38 cellular contexts compared by ENCODE assay signal in genomic region chr13:98204546-98204945, GRCh38. TPM values are rescaled to one million over a fixed set of nuclear protein-coding genes. Genes with fewer than 3 reads are reported as not detected.
"Had no signal": no experiment of that assay in that cellular context is flagged by ENCODE, and none has a peak within 500 bp of the region (broad histone marks: within the 10 kb centered on the region; RNA-seq: fewer than 3 reads in every experiment).

No MANE protein-coding gene starts in this region.

- H3K27ac ChIP-seq: left lung, lower lobe of right lung, ovary, right atrium auricular region, tibial nerve, upper lobe of left lung, vagina had no signal

- H3K4me3 ChIP-seq: left lung, lower lobe of right lung, mucosa of descending colon, ovary, right atrium auricular region, right lobe of liver, smooth muscle cell, tibial nerve, upper lobe of left lung, vagina had no signal

- H3K27ac Mint-ChIP-seq: immature natural killer cell; naive thymus-derived CD8-positive, alpha-beta T cell; nephron; progenitor cell of endocrine pancreas; stimulated activated memory B cell treated with anti-CD40 and anti-IgM and Interleukin-4, amounts not matched to agents 10 μg/mL and 1 μg/mL and 100 μg/mL, for 72 hours; stimulated activated naive CD8-positive, alpha-beta T cell treated with anti-CD3 and anti-CD28 coated beads, Interleukin-15, amount 100 ng/mL, for 72 hours had no signal

- H3K36me3 ChIP-seq: left lung, lower lobe of right lung, ovary, right atrium auricular region, right lobe of liver, tibial nerve, upper lobe of left lung, vagina had no signal

- DNase-seq: hypothalamus; immature natural killer cell; kidney; left colon; left lung; lower lobe of right lung; mammary epithelial cell; mesendoderm; midbrain; mucosa of descending colon; naive thymus-derived CD8-positive, alpha-beta T cell; nucleus accumbens; ovary; stimulated activated CD4-positive, alpha-beta T cell treated with anti-CD3 and anti-CD28 coated beads, Interleukin-1b, Interleukin-23, amount 100 ng/mL, for 48 hours; stimulated activated CD4-positive, alpha-beta T cell treated with anti-CD3 and anti-CD28 coated beads, Interleukin-2, amount 100 ng/mL, for 48 hours; stimulated activated CD4-positive, alpha-beta T cell treated with anti-CD3 and anti-CD28 coated beads, Interleukin-4, amount 100 ng/mL, for 4 hours; stimulated activated CD8-positive, alpha-beta memory T cell treated with anti-CD3 and anti-CD28 coated beads, Interleukin-4, amount 100 ng/mL, for 48 hours; stimulated activated naive CD4-positive, alpha-beta T cell treated with Interleukin-2 at 50 U/mL for 16 hours; stimulated activated naive CD8-positive, alpha-beta T cell treated with anti-CD3 and anti-CD28 coated beads, Interleukin-15, amount 100 ng/mL, for 72 hours; substantia nigra; upper lobe of left lung had no signal

- ATAC-seq: left colon; left lung; lower lobe of right lung; mucosa of descending colon; naive thymus-derived CD8-positive, alpha-beta T cell; stimulated activated memory B cell treated with anti-CD40 and anti-IgM and Interleukin-4, amounts not matched to agents 10 μg/mL and 1 μg/mL and 100 μg/mL, for 72 hours; stimulated activated naive CD8-positive, alpha-beta T cell treated with anti-CD3 and anti-CD28 coated beads, Interleukin-15, amount 100 ng/mL, for 72 hours had no signal

- H3K36me3 Mint-ChIP-seq: immature natural killer cell had no signal

- H3K4me1 ChIP-seq: lower lobe of right lung, tibial nerve had no signal

- H3K27me3 Mint-ChIP-seq: progenitor cell of endocrine pancreas; stimulated activated memory B cell treated with anti-CD40 and anti-IgM and Interleukin-4, amounts not matched to agents 10 μg/mL and 1 μg/mL and 100 μg/mL, for 72 hours had no signal

- H3K4me1 Mint-ChIP-seq: immature natural killer cell; naive thymus-derived CD8-positive, alpha-beta T cell; stimulated activated memory B cell treated with anti-CD40 and anti-IgM and Interleukin-4, amounts not matched to agents 10 μg/mL and 1 μg/mL and 100 μg/mL, for 72 hours; stimulated activated naive CD8-positive, alpha-beta T cell treated with anti-CD3 and anti-CD28 coated beads, Interleukin-15, amount 100 ng/mL, for 72 hours had no signal

- H3K9me3 ChIP-seq: ovary, right lobe of liver had no signal

- H3K4me3 Mint-ChIP-seq: immature natural killer cell; naive thymus-derived CD8-positive, alpha-beta T cell; nephron; neural crest cell; stimulated activated memory B cell treated with anti-CD40 and anti-IgM and Interleukin-4, amounts not matched to agents 10 μg/mL and 1 μg/mL and 100 μg/mL, for 72 hours; stimulated activated naive CD8-positive, alpha-beta T cell treated with anti-CD3 and anti-CD28 coated beads, Interleukin-15, amount 100 ng/mL, for 72 hours had no signal

- H3K27me3 ChIP-seq: left lung, ovary, right atrium auricular region, right lobe of liver, tibial nerve, upper lobe of left lung, vagina had no signal

RNA-seq across cellular contexts. Expression of gene RNF113B, which starts 27.5 kb away (rescaled TPM):
- total RNA-seq: kidney; left colon; left lung; liver; lower lobe of right lung; mammary epithelial cell; mucosa of descending colon; myocyte; naive thymus-derived CD8-positive, alpha-beta T cell; neural crest cell; ovary; progenitor cell of endocrine pancreas; pulmonary artery endothelial cell; renal cortical epithelial cell; right atrium auricular region; right lobe of liver; skeletal muscle tissue; smooth muscle cell; temporal lobe; tibial nerve; upper lobe of left lung; urinary bladder; vagina had no signal
- polyA plus RNA-seq: immature natural killer cell; mammary epithelial cell; naive thymus-derived CD8-positive, alpha-beta T cell; thymus; urinary bladder had no signal
